Comparison of ENCODE assay signal across 14 cellular contexts in genomic region chr18:44723366-44723765, GRCh38. TPM values are rescaled to one million over a fixed set of nuclear protein-coding genes. Genes with fewer than 3 reads are reported as not detected.
A peak's percentile ranks its signal among the peaks of the same experiment; 100 is the strongest.
DNase-seq lines count a peak whose midpoint lies in the region; ATAC-seq and TF ChIP-seq lines count a peak whose summit lies in the region.
"Had no signal": no experiment of that assay in that cellular context is flagged by ENCODE, and none has a peak within 500 bp of the region (broad histone marks: within the 10 kb centered on the region; RNA-seq: fewer than 3 reads in every experiment).

No MANE protein-coding gene starts in this region.

- peak overlapping the region; percentile 13 for H3K4me3 ChIP-seq in OCI-LY7 (ENCODE audit: low read depth, low read length, poor library complexity, severe bottlenecking)

- no peaks in the 10 kb centered on the region for H3K36me3 Mint-ChIP-seq in activated CD4-positive, alpha-beta T cell treated with anti-CD3 and anti-CD28 coated beads for 36 hours (ENCODE audit: low read depth)
- H3K36me3 Mint-ChIP-seq in neural crest cell (ENCODE audit: low read depth), result peaks cover 2% of the 10 kb centered on the region

- H2AFZ ChIP-seq in OCI-LY7 (ENCODE audit: low read length), result peak overlapping the region; percentile 85; the same call in 1 of the 2 replicates

- H3K27ac Mint-ChIP-seq in activated CD4-positive, alpha-beta T cell treated with anti-CD3 and anti-CD28 coated beads for 36 hours, result peak overlapping the region; percentile 67
- peak overlapping the region; percentile 74 for H3K27ac Mint-ChIP-seq in neural crest cell (ENCODE audit: unreplicated experiment)

- no peaks in the 10 kb centered on the region for H3K9me3 ChIP-seq in OCI-LY7 (ENCODE audit: low read length)

- H3K4me1 Mint-ChIP-seq in activated CD4-positive, alpha-beta T cell treated with anti-CD3 and anti-CD28 coated beads for 36 hours, result peaks cover 64% of the 10 kb centered on the region
- H3K4me1 Mint-ChIP-seq in neural crest cell, result peaks cover 85% of the 10 kb centered on the region

- TF ChIP-seq CTCF in OCI-LY7 (conservative IDR thresholded peaks at IDR 0.05; ENCODE audit: low read length) (no peak), neural crest cell (conservative IDR thresholded peaks at IDR 0.05) (no peak)

- H3K4me1 ChIP-seq in OCI-LY7 (ENCODE audit: insufficient read depth, low read length, poor library complexity, severe bottlenecking), result peaks cover 54% of the 10 kb centered on the region

- no peaks in the 10 kb centered on the region for H3K9me2 ChIP-seq in OCI-LY7 (ENCODE audit: insufficient read depth, low read length)

- ATAC-seq in activated CD4-positive, alpha-beta T cell treated with anti-CD3 and anti-CD28 coated beads for 36 hours, result no peak
- ATAC-seq in GM21390 (IDR thresholded peaks at IDR 0.05; ENCODE audit: unreplicated experiment) (peak; percentile 27), GM21423 (IDR thresholded peaks at IDR 0.05; ENCODE audit: unreplicated experiment) (no peak), GM18873 (IDR thresholded peaks at IDR 0.05; ENCODE audit: low FRiP score, unreplicated experiment) (no peak)

- DNase-seq in activated CD4-positive, alpha-beta T cell treated with anti-CD3 and anti-CD28 coated beads for 36 hours, result peak; percentile 39
- no peak for DNase-seq in activated CD4-positive, alpha-beta T cell treated with anti-CD3 and anti-CD28 coated beads for 1 hour
- DNase-seq in OCI-LY7 (ENCODE audit: low spot score), result peak; percentile 16
- DNase-seq in neural crest cell (ENCODE audit: low read depth, low spot score), result no peak
- no peak for DNase-seq in UCSD-AML1 (lab: John Stamatoyannopoulos, UW; ENCODE audit: unreplicated experiment)
- DNase-seq: activated CD4-positive, CD25-positive, alpha-beta regulatory T cell; activated naive CD8-positive, alpha-beta T cell treated with anti-CD3 and anti-CD28 coated beads for 36 hours; DMS53; IMR-90 had no signal

- peaks cover 3% of the 10 kb centered on the region for H3K9me3 Mint-ChIP-seq in activated CD4-positive, alpha-beta T cell treated with anti-CD3 and anti-CD28 coated beads for 36 hours (ENCODE audit: low read depth)
- H3K9me3 Mint-ChIP-seq in neural crest cell, result peaks cover 2% of the 10 kb centered on the region
- H3K9me3 Mint-ChIP-seq: activated naive CD8-positive, alpha-beta T cell treated with anti-CD3 and anti-CD28 coated beads for 36 hours; type B pancreatic cell had no signal

- peaks cover 5% of the 10 kb centered on the region for H3K27me3 Mint-ChIP-seq in activated CD4-positive, alpha-beta T cell treated with anti-CD3 and anti-CD28 coated beads for 36 hours
- no peaks in the 10 kb centered on the region for H3K27me3 Mint-ChIP-seq in neural crest cell (ENCODE audit: low read depth)
- H3K27me3 Mint-ChIP-seq: type B pancreatic cell had no signal

- no peak overlapping the region for H3K27ac ChIP-seq in OCI-LY7 (ENCODE audit: low read depth, low read length, poor library complexity, severe bottlenecking)
- H3K27ac ChIP-seq: 22Rv1 had no signal

- CTCF ChIA-PET in activated CD4-positive, alpha-beta T cell treated with anti-CD3 and anti-CD28 coated beads for 36 hours (lab: Charles Lee), result interaction anchor here (0.8 to 1.5 kb wide), 4 partner anchors 10 to 169 kb away, joined by 3 to 4 read pairs (median 4); no protein-coding TSS in a partner anchor
- CTCF ChIA-PET in OCI-LY7 (lab: Charles Lee; ENCODE audit: unreplicated experiment), result no interaction called here

- H3K4me3 Mint-ChIP-seq in activated CD4-positive, alpha-beta T cell treated with anti-CD3 and anti-CD28 coated beads for 36 hours, result no peak overlapping the region
- peak overlapping the region; percentile 49 for H3K4me3 Mint-ChIP-seq in neural crest cell
- H3K4me3 Mint-ChIP-seq: activated naive CD8-positive, alpha-beta T cell treated with anti-CD3 and anti-CD28 coated beads for 36 hours; type B pancreatic cell had no signal

- no TSS peak for BruUV-seq in OCI-LY7 (replicated peaks; lab: Mats Ljungman, UMichigan)

- H3K36me3 ChIP-seq in OCI-LY7 (ENCODE audit: insufficient read depth, low read length), result no peaks in the 10 kb centered on the region

- intact Hi-C loops in activated CD4-positive, alpha-beta T cell treated with anti-CD3 and anti-CD28 coated beads for 36 hours (cut with DNase I, micrococcal nuclease), result no loop called here
- intact Hi-C loops in OCI-LY7 (cut with micrococcal nuclease; ENCODE audit: unreplicated experiment), result loop anchor here (2.0 kb wide), 1 partner anchor 35 kb away; no protein-coding TSS in a partner anchor

- H3K79me2 ChIP-seq in OCI-LY7 (ENCODE audit: insufficient read depth, low read depth, low read length), result no peaks in the 10 kb centered on the region

- H4K20me1 ChIP-seq in OCI-LY7 (ENCODE audit: insufficient read depth, low read length), result no peaks in the 10 kb centered on the region

- H3K4me2 ChIP-seq in OCI-LY7 (ENCODE audit: low read length), result peak overlapping the region; percentile 73

- POLR2A ChIA-PET in activated CD4-positive, alpha-beta T cell treated with anti-CD3 and anti-CD28 coated beads for 36 hours (lab: Charles Lee), result interaction anchor here (3.9 kb wide), 1 partner anchor 36 kb away, joined by 20 read pairs; no protein-coding TSS in a partner anchor
- POLR2A ChIA-PET in OCI-LY7 (lab: Charles Lee), result interaction anchor here (1.0 to 1.6 kb wide), 2 partner anchors 9 to 39 kb away, joined by 3 to 4 read pairs; no protein-coding TSS in a partner anchor

RNA-seq across cellular contexts. Expression of gene SETBP1, which starts 42.7 kb away (rescaled TPM):
- total RNA-seq in activated CD4-positive, alpha-beta T cell treated with anti-CD3 and anti-CD28 coated beads for 36 hours, result 1 to 10 TPM; 6.3 to 6.6 TPM
- total RNA-seq in OCI-LY7 (2014; rRNA removed; shearing (Covaris generic)), result 2.4 and 2.6 TPM in 2 replicates
- total RNA-seq in OCI-LY7 (2022) (8.1 and 9.1 TPM in 2 replicates), neural crest cell (38.9 and 39.3 TPM in 2 replicates)

Comparison
In these comparisons a context has a peak if more than half of its experiments do, and no peak if none do; other contexts are left out.
1. DNase-seq: peak in activated CD4-positive, alpha-beta T cell treated with anti-CD3 and anti-CD28 coated beads for 36 hours (single experiment) and OCI-LY7 (single experiment); none in activated CD4-positive, alpha-beta T cell treated with anti-CD3 and anti-CD28 coated beads for 1 hour (single experiment), neural crest cell (single experiment) and UCSD-AML1 (single experiment).